Comparison of ENCODE assay signal across 1 cellular context in genomic region chr6:11833626-11834592, GRCh38.
A peak's percentile ranks its signal among the peaks of the same experiment; 100 is the strongest.
TF ChIP-seq lines count a peak whose summit lies in the region.

No MANE protein-coding gene starts in this region.

TF ChIP-seq in K562, 482 proteins besides CTCF, POLR2A, EP300 and RAD21 (continued from another document and continues in another):
- TF ChIP-seq ETS1 (conservative IDR thresholded peaks at IDR 0.05; ENCODE audit: control insufficient read depth, low read depth, low read length) (no peak), SMARCC2 (IDR thresholded peaks at IDR 0.05; ENCODE audit: low read depth) (peak; percentile 77; the same call in 1 of the 2 replicates), FOXO4 (CRISPR knock-in tag; IDR thresholded peaks at IDR 0.05) (no peak), ZNF3 (CRISPR knock-in tag; IDR thresholded peaks at IDR 0.05) (no peak), FOXK1 (CRISPR knock-in tag; IDR thresholded peaks at IDR 0.05; ENCODE audit: borderline replicate concordance) (no peak; the same call in 1 of the 2 replicates), ZNF592 (IDR thresholded peaks at IDR 0.05) (peak; percentile 85), PHB (CRISPR knock-in tag; IDR thresholded peaks at IDR 0.05) (no peak), ZNF124 (CRISPR knock-in tag; IDR thresholded peaks at IDR 0.05) (no peak), ELK1 (CRISPR knock-in tag; IDR thresholded peaks at IDR 0.05) (no peak), TAF15 (IDR thresholded peaks at IDR 0.05; ENCODE audit: low read depth, low read length) (no peak), IRF1 (CRISPR knock-in tag; IDR thresholded peaks at IDR 0.05; ENCODE audit: borderline replicate concordance) (no peak), BHLHE40 (IDR thresholded peaks at IDR 0.05; ENCODE audit: low read length) (peak; percentile 26; the same call in 1 of the 2 replicates), SNRNP70 (optimal IDR thresholded peaks at IDR 0.05; ENCODE audit: low read depth, low read length) (no peak), MED1 (CRISPR knock-in tag; IDR thresholded peaks at IDR 0.05; ENCODE audit: borderline replicate concordance) (no peak), DMBX1 (CRISPR knock-in tag; IDR thresholded peaks at IDR 0.05; ENCODE audit: borderline replicate concordance) (peak; percentile 63), NELFE (IDR thresholded peaks at IDR 0.05; ENCODE audit: insufficient read depth, insufficient read length) (no peak), ZBTB8A (IDR thresholded peaks at IDR 0.05; ENCODE audit: partially characterized antibody) (no peak), ZNF277 (CRISPR knock-in tag; IDR thresholded peaks at IDR 0.05; ENCODE audit: borderline replicate concordance) (no peak), ZC3H4 (CRISPR knock-in tag; IDR thresholded peaks at IDR 0.05; ENCODE audit: borderline replicate concordance) (no peak), FOSL1 (tag; conservative IDR thresholded peaks at IDR 0.05) (no peak), ILF3 (IDR thresholded peaks at IDR 0.05; ENCODE audit: borderline replicate concordance) (no peak), FOS (IDR thresholded peaks at IDR 0.05; ENCODE audit: extremely low read depth, insufficient read length) (no peak), NR2C1 (IDR thresholded peaks at IDR 0.05) (peak; percentile 46; the same call in 1 of the 2 replicates), NR2C1 (tag; IDR thresholded peaks at IDR 0.05) (no peak), CGGBP1 (CRISPR knock-in tag; IDR thresholded peaks at IDR 0.05) (no peak), RHOXF2B (CRISPR knock-in tag; conservative IDR thresholded peaks at IDR 0.05) (no peak), RFX5 (IDR thresholded peaks at IDR 0.05; ENCODE audit: low read depth, low read length) (no peak), CSDE1 (IDR thresholded peaks at IDR 0.05) (no peak), RBM22 (IDR thresholded peaks at IDR 0.05; ENCODE audit: low read depth, low read length, poor library complexity, severe bottlenecking) (no peak), UBTF (IDR thresholded peaks at IDR 0.05; ENCODE audit: borderline replicate concordance in 1 of 2, low read depth in 2 of 2, low read length in 2 of 2) (peak in 1 of 2 experiments; percentile 34; a peak in 1 of 4 replicates), CCAR2 (IDR thresholded peaks at IDR 0.05; ENCODE audit: low read depth, low read length) (no peak), ZNF347 (CRISPR knock-in tag; IDR thresholded peaks at IDR 0.05; ENCODE audit: low read depth) (no peak), ELF2 (CRISPR knock-in tag; IDR thresholded peaks at IDR 0.05) (no peak), MECOM (CRISPR knock-in tag; IDR thresholded peaks at IDR 0.05) (peak; percentile 36; the same call in 1 of the 2 replicates), PPARD (CRISPR knock-in tag; IDR thresholded peaks at IDR 0.05) (no peak), PKNOX1 (IDR thresholded peaks at IDR 0.05) (peak; percentile 88), ZNF431 (CRISPR knock-in tag; IDR thresholded peaks at IDR 0.05) (no peak), TCFL5 (CRISPR knock-in tag; conservative IDR thresholded peaks at IDR 0.05) (no peak), GMEB1 (CRISPR knock-in tag; IDR thresholded peaks at IDR 0.05) (no peak), XRCC3 (IDR thresholded peaks at IDR 0.05) (no peak), HMGXB4 (CRISPR knock-in tag; IDR thresholded peaks at IDR 0.05) (no peak), ZNF764 (CRISPR knock-in tag; IDR thresholded peaks at IDR 0.05; ENCODE audit: low read depth) (no peak), CTBP1 (IDR thresholded peaks at IDR 0.05; ENCODE audit: borderline replicate concordance) (peak; percentile 71; the same call in 1 of the 2 replicates), PML (IDR thresholded peaks at IDR 0.05; ENCODE audit: low read length) (peak; percentile 84), ZNF232 (CRISPR knock-in tag; IDR thresholded peaks at IDR 0.05) (no peak), BMI1 (IDR thresholded peaks at IDR 0.05; ENCODE audit: low read length) (no peak), GABPB1 (CRISPR knock-in tag; IDR thresholded peaks at IDR 0.05) (no peak), ELF1 (tag; IDR thresholded peaks at IDR 0.05) (no peak), FIP1L1 (IDR thresholded peaks at IDR 0.05; ENCODE audit: low read depth, low read length, poor library complexity, severe bottlenecking) (no peak), ZNF778 (CRISPR knock-in tag; IDR thresholded peaks at IDR 0.05) (no peak), PURB (CRISPR knock-in tag; IDR thresholded peaks at IDR 0.05; ENCODE audit: low read depth) (no peak), SMARCA4 (IDR thresholded peaks at IDR 0.05) (peak; percentile 93), ZFPM2 (CRISPR knock-in tag; IDR thresholded peaks at IDR 0.05) (no peak), COPS2 (conservative IDR thresholded peaks at IDR 0.05) (no peak), PHB2 (IDR thresholded peaks at IDR 0.05; ENCODE audit: low read depth) (no peak), ETV1 (tag; conservative IDR thresholded peaks at IDR 0.05; ENCODE audit: low read depth) (no peak)
